Comparison of ENCODE assay signal across 9 cellular contexts in genomic region chr4:610411-611261, GRCh38. TPM values are rescaled to one million over a fixed set of nuclear protein-coding genes. Genes with fewer than 3 reads are reported as not detected.
A peak's percentile ranks its signal among the peaks of the same experiment; 100 is the strongest.
DNase-seq lines count a peak whose midpoint lies in the region; ATAC-seq, FAIRE-seq and TF ChIP-seq lines count a peak whose summit lies in the region.
"Had no signal": no experiment of that assay in that cellular context is flagged by ENCODE, and none has a peak within 500 bp of the region (broad histone marks: within the 10 kb centered on the region; RNA-seq: fewer than 3 reads in every experiment).

No MANE protein-coding gene starts in this region.

- DNase-seq in Right ventricle myocardium superior (peak; percentile 18), left ventricle myocardium superior (no peak), RWPE2 (ENCODE audit: low spot score) (peak; percentile 76), glutamatergic neuron (peak; percentile 68), urothelium cell line (ENCODE audit: low spot score) (peak; percentile 14), foreskin melanocyte (no peak)

- peak overlapping the region; percentile 2 for H3K4me3 Mint-ChIP-seq in glutamatergic neuron (ENCODE audit: unreplicated experiment)

- H3K27ac Mint-ChIP-seq in glutamatergic neuron (ENCODE audit: unreplicated experiment): peak overlapping the region; percentile 31

- H3K9me3 Mint-ChIP-seq in glutamatergic neuron (ENCODE audit: unreplicated experiment): peaks cover 13% of the 10 kb centered on the region

- H3K36me3 Mint-ChIP-seq in glutamatergic neuron (ENCODE audit: unreplicated experiment): peaks cover 24% of the 10 kb centered on the region

- peaks cover 24% of the 10 kb centered on the region for H3K4me1 Mint-ChIP-seq in glutamatergic neuron (ENCODE audit: low read depth, unreplicated experiment)

- peaks cover 5% of the 10 kb centered on the region for H3K4me1 ChIP-seq in RWPE2 (ENCODE audit: insufficient read depth, poor library complexity, severe bottlenecking)

- no peaks in the 10 kb centered on the region for H3K36me3 ChIP-seq in RWPE2 (ENCODE audit: low read depth)

- no peak overlapping the region for H3K27ac ChIP-seq in RWPE2 (ENCODE audit: poor library complexity, severe bottlenecking)
- H3K27ac ChIP-seq: BLaER1 treated with 17β-estradiol and CSF1 and Interleukin-3, amounts not matched to agents 10 nM and 100 nM had no signal

- FAIRE-seq in urothelium cell line (lab: Jason Lieb, UNC): no peak

- TF ChIP-seq CTCF in RWPE2 (IDR thresholded peaks at IDR 0.05; ENCODE audit: poor library complexity, severe bottlenecking) (no peak), glutamatergic neuron (IDR thresholded peaks at IDR 0.05; ENCODE audit: partially characterized antibody, unreplicated experiment) (no peak)

- H3K27me3 Mint-ChIP-seq in glutamatergic neuron (ENCODE audit: unreplicated experiment): peaks cover 8% of the 10 kb centered on the region

- H3K27me3 ChIP-seq in RWPE2 (ENCODE audit: insufficient read depth, poor library complexity, severe bottlenecking): no peaks in the 10 kb centered on the region
- H3K27me3 ChIP-seq: BLaER1 treated with 17β-estradiol and CSF1 and Interleukin-3, amounts not matched to agents 10 nM and 100 nM had no signal

- H3K4me3 ChIP-seq in RWPE2 (ENCODE audit: severe bottlenecking): no peak overlapping the region
- H3K4me3 ChIP-seq: BLaER1 treated with 17β-estradiol and CSF1 and Interleukin-3, amounts not matched to agents 10 nM and 100 nM had no signal

- intact Hi-C loops in Right ventricle myocardium superior (cut with DNase I) (no loop called here), left ventricle myocardium superior (cut with micrococcal nuclease) (no loop called here)

- H3K9me3 ChIP-seq in RWPE2 (ENCODE audit: severe bottlenecking): peaks cover 2% of the 10 kb centered on the region

- no peak for ATAC-seq in Right ventricle myocardium superior (ENCODE audit: poor library complexity)
- ATAC-seq in left ventricle myocardium superior: no peak
- peak; percentile 93 for ATAC-seq in RWPE2 (ENCODE audit: low read depth)
- no peak for ATAC-seq in HG03457 (IDR thresholded peaks at IDR 0.05; ENCODE audit: unreplicated experiment)
- no peak for ATAC-seq in HG03469 (IDR thresholded peaks at IDR 0.05; ENCODE audit: unreplicated experiment)

RNA-seq across cellular contexts. Expression of gene PDE6B, which starts 14.7 kb away (rescaled TPM):
- total RNA-seq in Right ventricle myocardium superior (1.1 TPM), left ventricle myocardium superior (2.1 TPM), glutamatergic neuron (ENCODE audit: unreplicated experiment) (2.3 TPM)

RNA-seq across cellular contexts. Expression of gene TMEM271, which starts 34.5 kb away (rescaled TPM):
- total RNA-seq in Right ventricle myocardium superior: not detected
- not detected for total RNA-seq in left ventricle myocardium superior
- total RNA-seq in glutamatergic neuron (ENCODE audit: unreplicated experiment): 22.7 TPM

Comparison
In these comparisons a context has a peak if more than half of its experiments do, and no peak if none do; other contexts are left out.
1. DNase-seq: peak in Right ventricle myocardium superior (single experiment), RWPE2 (single experiment), glutamatergic neuron (single experiment) and urothelium cell line (single experiment); none in left ventricle myocardium superior (single experiment) and foreskin melanocyte (single experiment).
2. RNA of gene TMEM271, which starts 34.5 kb away (total RNA-seq): 22.7 TPM in glutamatergic neuron (single experiment); not detected in Right ventricle myocardium superior (single experiment) and not detected in left ventricle myocardium superior (single experiment); every median in the first group is over 10 times any median in the second.